Comparison of ENCODE assay signal across 40 cellular contexts in the genomic region with DNA sequence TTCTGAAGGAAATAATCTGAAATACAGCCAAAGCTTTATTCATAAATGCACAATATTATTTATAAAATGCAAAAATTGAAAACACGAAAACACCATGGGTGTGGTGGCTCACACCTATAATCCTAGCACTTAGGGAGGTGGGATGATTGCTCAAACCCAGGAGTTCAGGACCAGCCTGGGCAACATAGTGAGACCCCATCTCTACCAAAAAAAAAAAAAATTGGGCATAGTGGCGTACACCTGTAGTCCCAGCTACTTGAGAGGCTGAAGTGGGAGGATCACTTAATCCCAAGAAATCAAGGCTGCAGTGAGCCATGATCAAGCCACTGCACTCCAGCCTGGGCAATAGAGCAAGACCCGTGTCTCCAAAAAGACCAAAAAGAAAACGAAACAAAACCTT.
"Had no signal": no experiment of that assay in that cellular context is flagged by ENCODE, and none has a peak within 500 bp of the region (broad histone marks: within the 10 kb centered on the region; RNA-seq: fewer than 3 reads in every experiment).

No MANE protein-coding gene starts in this region.

- H3K4me1 Mint-ChIP-seq: central memory CD8-positive, alpha-beta T cell had no signal

- H3K27me3 ChIP-seq: adrenal gland, ascending aorta, body of pancreas, brain microvascular endothelial cell, breast epithelium, cardiac muscle cell had no signal

- H3K9me3 ChIP-seq: adrenal gland, ascending aorta, body of pancreas, breast epithelium had no signal

- H3K27ac Mint-ChIP-seq: activated naive CD4-positive, alpha-beta T cell treated with anti-CD3 and anti-CD28 coated beads for 36 hours; activated naive CD4-positive, alpha-beta T cell treated with anti-CD3 and anti-CD28 coated beads, Interleukin-2, amount 10 ng/mL, durations not matched to agents 7 days and 5 days; activated naive CD4-positive, alpha-beta T cell treated with anti-CD3 and anti-CD28 coated beads, Interleukin-2, amount 50 U/mL, for 24 hours; activated naive CD4-positive, alpha-beta T cell treated with anti-CD3 and anti-CD28 coated beads, Interleukin-2, amount 50 U/mL, for 72 hours; activated naive CD8-positive, alpha-beta T cell; activated naive CD8-positive, alpha-beta T cell treated with anti-CD3 and anti-CD28 coated beads for 36 hours; activated naive CD8-positive, alpha-beta T cell treated with anti-CD3 and anti-CD28 coated beads, Interleukin-2, amount 10 ng/mL, durations not matched to agents 7 days and 5 days; activated naive CD8-positive, alpha-beta T cell treated with anti-CD3 and anti-CD28 coated beads, Interleukin-2, amount 50 U/mL, for 24 hours; activated T-cell treated with anti-CD3 and anti-CD28 coated beads, Interleukin-2, amount 50 U/mL, for 24 hours; activated T-cell treated with anti-CD3 and anti-CD28 coated beads, Interleukin-2, amount 50 U/mL, for 72 hours; activated T-helper 1 cell treated with anti-CD3 and anti-CD28 coated beads, Interleukin-12 subunit alpha, Interleukin-12 subunit beta, Interleukin-2, Interleukin-4 antibody, amounts not matched to agents 30 ng/mL and 10 ng/mL and 1 ng/mL, durations not matched to agents 14 hours and 24 hours and 36 hours; activated T-helper 17 cell treated with anti-CD3 and anti-CD28 coated beads, Interleukin-2, amount 50 U/mL, for 72 hours; activated T-helper 2 cell treated with anti-CD3 and anti-CD28 coated beads, Interferon-gamma antibody, Interleukin-2, Interleukin-4, amounts not matched to agents 10 μg/mL and 5 μg/mL and 100 μg/mL, durations not matched to agents 14 hours and 24 hours and 36 hours; brain had no signal

- H3K4me3 Mint-ChIP-seq: activated naive CD4-positive, alpha-beta T cell treated with anti-CD3 and anti-CD28 coated beads for 36 hours; activated naive CD4-positive, alpha-beta T cell treated with anti-CD3 and anti-CD28 coated beads, Interleukin-2, amount 10 ng/mL, durations not matched to agents 7 days and 5 days; activated naive CD4-positive, alpha-beta T cell treated with anti-CD3 and anti-CD28 coated beads, Interleukin-2, amount 50 U/mL, for 24 hours; activated naive CD8-positive, alpha-beta T cell; activated naive CD8-positive, alpha-beta T cell treated with anti-CD3 and anti-CD28 coated beads for 36 hours; activated naive CD8-positive, alpha-beta T cell treated with anti-CD3 and anti-CD28 coated beads, Interleukin-2, amount 10 ng/mL, durations not matched to agents 7 days and 5 days; activated naive CD8-positive, alpha-beta T cell treated with anti-CD3 and anti-CD28 coated beads, Interleukin-2, amount 50 U/mL, for 24 hours; activated T-cell treated with anti-CD3 and anti-CD28 coated beads, Interleukin-2, amount 50 U/mL, for 24 hours; activated T-cell treated with anti-CD3 and anti-CD28 coated beads, Interleukin-2, amount 50 U/mL, for 4 hours; activated T-cell treated with anti-CD3 and anti-CD28 coated beads, Interleukin-2, amount 50 U/mL, for 72 hours; activated T-helper 1 cell treated with anti-CD3 and anti-CD28 coated beads, Interleukin-12 subunit alpha, Interleukin-12 subunit beta, Interleukin-2, Interleukin-4 antibody, amounts not matched to agents 30 ng/mL and 10 ng/mL and 1 ng/mL, durations not matched to agents 14 hours and 24 hours and 36 hours; activated T-helper 17 cell treated with anti-CD3 and anti-CD28 coated beads, Interleukin-2, amount 50 U/mL, for 72 hours; brain; central memory CD8-positive, alpha-beta T cell had no signal

- ATAC-seq: activated naive CD4-positive, alpha-beta T cell treated with anti-CD3 and anti-CD28 coated beads, Interleukin-2, amount 50 U/mL, for 72 hours; activated naive CD8-positive, alpha-beta T cell treated with anti-CD3 and anti-CD28 coated beads, Interleukin-2, amount 50 U/mL, for 24 hours; activated T-cell treated with anti-CD3 and anti-CD28 coated beads, Interleukin-2, amount 50 U/mL, for 4 hours; activated T-cell treated with anti-CD3 and anti-CD28 coated beads, Interleukin-2, amount 50 U/mL, for 72 hours; activated T-helper 17 cell treated with anti-CD3 and anti-CD28 coated beads, Interleukin-2, amount 50 U/mL, for 72 hours; body of pancreas had no signal

- H3K36me3 ChIP-seq: adrenal gland, ascending aorta, brain microvascular endothelial cell, breast epithelium, cardiac muscle cell had no signal

- FAIRE-seq: astrocyte, bronchial epithelial cell had no signal

- H3K27ac ChIP-seq: adrenal gland, ascending aorta, body of pancreas, brain microvascular endothelial cell, breast epithelium, cardiac muscle cell had no signal

- H3K4me1 ChIP-seq: ascending aorta, breast epithelium had no signal

- H3K9me3 Mint-ChIP-seq: activated naive CD4-positive, alpha-beta T cell treated with anti-CD3 and anti-CD28 coated beads, Interleukin-2, amount 10 ng/mL, durations not matched to agents 7 days and 5 days; activated naive CD4-positive, alpha-beta T cell treated with anti-CD3 and anti-CD28 coated beads, Interleukin-2, amount 50 U/mL, for 24 hours; activated naive CD8-positive, alpha-beta T cell treated with anti-CD3 and anti-CD28 coated beads, Interleukin-2, amount 10 ng/mL, durations not matched to agents 7 days and 5 days; activated naive CD8-positive, alpha-beta T cell treated with anti-CD3 and anti-CD28 coated beads, Interleukin-2, amount 50 U/mL, for 24 hours; activated T-helper 17 cell treated with anti-CD3 and anti-CD28 coated beads, Interleukin-2, amount 50 U/mL, for 72 hours; activated T-helper 2 cell treated with anti-CD3 and anti-CD28 coated beads, Interferon-gamma antibody, Interleukin-2, Interleukin-4, amounts not matched to agents 10 μg/mL and 5 μg/mL and 100 μg/mL, durations not matched to agents 14 hours and 24 hours and 36 hours had no signal

- H3K36me3 Mint-ChIP-seq: activated naive CD4-positive, alpha-beta T cell treated with anti-CD3 and anti-CD28 coated beads, Interleukin-2, amount 10 ng/mL, durations not matched to agents 7 days and 5 days; activated naive CD4-positive, alpha-beta T cell treated with anti-CD3 and anti-CD28 coated beads, Interleukin-2, amount 50 U/mL, for 24 hours; activated naive CD8-positive, alpha-beta T cell; activated naive CD8-positive, alpha-beta T cell treated with anti-CD3 and anti-CD28 coated beads, Interleukin-2, amount 10 ng/mL, durations not matched to agents 7 days and 5 days; brain had no signal

- H3K27me3 Mint-ChIP-seq: activated naive CD4-positive, alpha-beta T cell treated with anti-CD3 and anti-CD28 coated beads, Interleukin-2, amount 50 U/mL, for 24 hours; activated naive CD8-positive, alpha-beta T cell; activated naive CD8-positive, alpha-beta T cell treated with anti-CD3 and anti-CD28 coated beads for 36 hours; activated naive CD8-positive, alpha-beta T cell treated with anti-CD3 and anti-CD28 coated beads, Interleukin-2, amount 50 U/mL, for 24 hours; activated T-cell treated with anti-CD3 and anti-CD28 coated beads, Interleukin-2, amount 50 U/mL, for 24 hours; activated T-helper 17 cell treated with anti-CD3 and anti-CD28 coated beads, Interleukin-2, amount 50 U/mL, for 72 hours; central memory CD8-positive, alpha-beta T cell had no signal

- H3K4me3 ChIP-seq: adrenal gland, ascending aorta, body of pancreas, breast epithelium, cardiac muscle cell had no signal

- DNase-seq: activated effector memory CD4-positive, alpha-beta T cell treated with anti-CD3 and anti-CD28 coated beads, Interleukin-2, amount 50 U/mL, for 16 hours; activated effector memory CD4-positive, alpha-beta T cell treated with Interleukin-2 at 50 U/mL for 16 hours; activated gamma-delta T cell; activated gamma-delta T cell treated with Interleukin-2 at 50 U/mL for 16 hours; activated naive CD4-positive, alpha-beta T cell; activated naive CD4-positive, alpha-beta T cell treated with anti-CD3 and anti-CD28 coated beads for 36 hours; activated naive CD4-positive, alpha-beta T cell treated with anti-CD3 and anti-CD28 coated beads, Interleukin-2, amount 10 ng/mL, durations not matched to agents 7 days and 5 days; activated naive CD4-positive, alpha-beta T cell treated with anti-CD3 and anti-CD28 coated beads, Interleukin-2, amount 50 U/mL, for 16 hours; activated naive CD4-positive, alpha-beta T cell treated with Interleukin-2 at 50 U/mL for 16 hours; activated naive CD8-positive, alpha-beta T cell treated with anti-CD3 and anti-CD28 coated beads for 36 hours; activated naive CD8-positive, alpha-beta T cell treated with anti-CD3 and anti-CD28 coated beads, Interleukin-2, amount 10 ng/mL, durations not matched to agents 7 days and 5 days; activated naive CD8-positive, alpha-beta T cell treated with anti-CD3 and anti-CD28 coated beads, Interleukin-2, amount 50 U/mL, for 24 hours; activated T-cell treated with anti-CD3 and anti-CD28 coated beads, Interleukin-2, amount 50 U/mL, for 1 hour; activated T-cell treated with anti-CD3 and anti-CD28 coated beads, Interleukin-2, amount 50 U/mL, for 24 hours; activated T-cell treated with anti-CD3 and anti-CD28 coated beads, Interleukin-2, amount 50 U/mL, for 4 hours; activated T-cell treated with anti-CD3 and anti-CD28 coated beads, Interleukin-2, amount 50 U/mL, for 48 hours; activated T-cell treated with anti-CD3 and anti-CD28 coated beads, Interleukin-2, amount 50 U/mL, for 72 hours; amniotic stem cell; amygdala; anterior cingulate cortex; aorta; body of pancreas; brain microvascular endothelial cell; caudate nucleus; central memory CD4-positive, alpha-beta T cell; cerebellar nuclear complex had no signal
